In the genomic region with DNA sequence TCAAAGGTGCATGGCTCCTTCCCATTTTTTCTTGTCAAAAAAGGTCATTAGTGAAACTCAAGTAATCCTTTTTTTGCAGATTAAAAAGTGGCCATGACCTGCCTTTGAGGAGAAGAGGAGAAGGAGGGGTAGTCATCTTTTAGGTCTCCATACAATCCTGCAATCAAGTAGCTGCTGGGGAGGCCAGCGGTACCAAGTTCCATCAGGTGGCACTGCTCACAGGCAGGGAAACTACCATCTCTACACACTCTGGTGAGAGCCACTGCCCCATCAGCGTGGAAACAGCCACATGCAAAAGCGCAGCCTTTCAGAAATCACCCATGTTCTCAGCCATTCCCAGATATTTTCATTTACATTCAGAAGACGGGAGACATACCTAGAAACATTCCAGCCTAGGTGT, we compare ENCODE assay signal across 22 cellular contexts.
DNase-seq lines count a peak whose midpoint lies in the region; ATAC-seq and TF ChIP-seq lines count a peak whose summit lies in the region.
"Had no signal": no experiment of that assay in that cellular context is flagged by ENCODE, and none has a peak within 500 bp of the region (broad histone marks: within the 10 kb centered on the region; RNA-seq: fewer than 3 reads in every experiment).

No MANE protein-coding gene starts in this region.

- H3K4me3 ChIP-seq in WERI-Rb-1 (ENCODE audit: low read depth, low read length) (no peak overlapping the region), thyroid gland (replicated peaks in 1 of 3) (no peak overlapping the region), mammary epithelial cell (replicated peaks in 1 of 3; ENCODE audit: insufficient read depth in 1 of 3, low read depth in 2 of 3, low read length in 3 of 3) (no peak overlapping the region)
- H3K4me3 ChIP-seq: BLaER1 treated with 17β-estradiol and CSF1 and Interleukin-3, amounts not matched to agents 10 nM and 100 nM; GM12878; MG63 had no signal

- H3K27ac Mint-ChIP-seq in nephron: peak overlapping the region; percentile 96 to 99 (median 96)

- DNase-seq in WERI-Rb-1 (no peak), thyroid gland (peak; percentile 27 to 32), mammary epithelial cell (no peak)
- DNase-seq in activated CD4-positive, alpha-beta T cell treated with anti-CD3 and anti-CD28 coated beads, Interleukin-2, amount 50 U/mL, for 4 hours: no peak
- DNase-seq: ACHN; Caco-2; CD4-positive, alpha-beta memory T cell; DMS 273 treated with DMSO at 0.1 percent for 48 hours; DMS79 treated with DMSO at 0.1 percent for 48 hours; H7; HFFc6; MG63; NCI-H1417; NCI-H1694 treated with DMSO at 0.1 percent for 48 hours; NCI-H446; SIG-M5 had no signal

- peaks cover 5% of the 10 kb centered on the region for H3K79me2 ChIP-seq in mammary epithelial cell (ENCODE audit: insufficient read depth, low read length)

- no peak overlapping the region for H3K4me3 Mint-ChIP-seq in nephron
- H3K4me3 Mint-ChIP-seq: CD4-positive, alpha-beta memory T cell; HFFc6 had no signal

- no peak for ATAC-seq in HG02885 (IDR thresholded peaks at IDR 0.05; ENCODE audit: poor library complexity, unreplicated experiment)
- ATAC-seq: GM12878, Panc1 had no signal

- no peak overlapping the region for H2AFZ ChIP-seq in mammary epithelial cell (ENCODE audit: low read depth, low read length)

- 88 to 89% methylated on average over 4 of the region's 4 CpGs for WGBS in thyroid gland, 2 donors
- 98% methylated on average over 4 of the region's 4 CpGs for WGBS in mammary epithelial cell (ENCODE audit: low coverage, missing lambda C conversion rate)

- peak; percentile 13; the same call in 1 of the 2 replicates for TF ChIP-seq CTCF in WERI-Rb-1 (IDR thresholded peaks at IDR 0.05; ENCODE audit: low read depth, low read length)
- no peak for TF ChIP-seq CTCF in nephron (IDR thresholded peaks at IDR 0.05; ENCODE audit: unreplicated experiment in 3 of 3)
- no peak for TF ChIP-seq CTCF in thyroid gland (IDR thresholded peaks at IDR 0.05)
- TF ChIP-seq CTCF in mammary epithelial cell (conservative IDR thresholded peaks at IDR 0.05 in 1 of 2, IDR thresholded peaks at IDR 0.05 in 1 of 2; ENCODE audit: extremely low read depth in 1 of 2, insufficient read depth in 1 of 2, low read depth in 1 of 2, low read length in 2 of 2): no peak

- intact Hi-C loops in thyroid gland (cut with DNase I): no loop called here
- intact Hi-C loops in mammary epithelial cell (cut with micrococcal nuclease): no loop called here

- in situ Hi-C loops in mammary epithelial cell (cut with MboI; ENCODE audit: low sequenced_read_pairs in 2 of 2): no loop called here

- H3K9ac ChIP-seq in mammary epithelial cell (ENCODE audit: insufficient read depth, low read length): no peak overlapping the region
- H3K9ac ChIP-seq: BLaER1 treated with 17β-estradiol and CSF1 and Interleukin-3, amounts not matched to agents 10 nM and 100 nM had no signal

- peaks cover 40% of the 10 kb centered on the region for H3K4me1 Mint-ChIP-seq in nephron

- H3K4me1 ChIP-seq in thyroid gland: peaks cover 74% of the 10 kb centered on the region in 2 donors
- H3K4me1 ChIP-seq in mammary epithelial cell (ENCODE audit: insufficient read depth, low read length): peaks cover 11% of the 10 kb centered on the region
- H3K4me1 ChIP-seq: BLaER1 treated with 17β-estradiol and CSF1 and Interleukin-3, amounts not matched to agents 10 nM and 100 nM; Caco-2 had no signal

- dilution Hi-C loops in mammary epithelial cell (cut with HindIII; ENCODE audit: low sequenced_read_pairs): no loop called here

- H3K36me3 Mint-ChIP-seq in nephron (ENCODE audit: low read depth): no peaks in the 10 kb centered on the region

- no peaks in the 10 kb centered on the region for H3K27me3 Mint-ChIP-seq in nephron (ENCODE audit: low read depth)
- H3K27me3 Mint-ChIP-seq: CD4-positive, alpha-beta memory T cell had no signal

- H3K27me3 ChIP-seq in WERI-Rb-1 (ENCODE audit: insufficient read depth, low read depth, severe bottlenecking) (no peaks in the 10 kb centered on the region), thyroid gland (no peaks in the 10 kb centered on the region), mammary epithelial cell (ENCODE audit: insufficient read depth, low read length) (no peaks in the 10 kb centered on the region)
- H3K27me3 ChIP-seq: BLaER1 treated with 17β-estradiol and CSF1 and Interleukin-3, amounts not matched to agents 10 nM and 100 nM; MG63 had no signal

- no peaks in the 10 kb centered on the region for H3K9me3 Mint-ChIP-seq in nephron
- H3K9me3 Mint-ChIP-seq: CD4-positive, alpha-beta memory T cell; HFFc6 had no signal

- BruUV-seq in mammary epithelial cell (replicated peaks; lab: Mats Ljungman, UMichigan): no TSS peak

- H4K20me1 ChIP-seq in mammary epithelial cell (ENCODE audit: insufficient read depth, low read length): no peaks in the 10 kb centered on the region
- H4K20me1 ChIP-seq: BLaER1 treated with 17β-estradiol and CSF1 and Interleukin-3, amounts not matched to agents 10 nM and 100 nM had no signal

- H3K27ac ChIP-seq in WERI-Rb-1 (no peak overlapping the region), cingulate gyrus (ENCODE audit: low read depth, low read length) (peak overlapping the region; percentile 58), thyroid gland (peak overlapping the region; percentile 75 to 88 (median 87)), mammary epithelial cell (ENCODE audit: insufficient read depth, low read depth, low read length) (no peak overlapping the region)
- H3K27ac ChIP-seq: BLaER1 treated with 17β-estradiol and CSF1 and Interleukin-3, amounts not matched to agents 10 nM and 100 nM had no signal

- no peak for TF ChIP-seq POLR2A in thyroid gland (IDR thresholded peaks at IDR 0.05)

- H3K4me2 ChIP-seq in mammary epithelial cell (ENCODE audit: insufficient read depth, low read depth, low read length): no peak overlapping the region
- H3K4me2 ChIP-seq: BLaER1 treated with 17β-estradiol and CSF1 and Interleukin-3, amounts not matched to agents 10 nM and 100 nM had no signal

- H3K36me3 ChIP-seq in WERI-Rb-1 (peaks cover 3% of the 10 kb centered on the region; the same call in 1 of the 2 replicates), thyroid gland (no peaks in the 10 kb centered on the region), mammary epithelial cell (ENCODE audit: insufficient read depth, low read length) (no peaks in the 10 kb centered on the region)
- H3K36me3 ChIP-seq: BLaER1 treated with 17β-estradiol and CSF1 and Interleukin-3, amounts not matched to agents 10 nM and 100 nM; MG63 had no signal

- H3K9me3 ChIP-seq in WERI-Rb-1 (ENCODE audit: severe bottlenecking) (no peaks in the 10 kb centered on the region), thyroid gland (no peaks in the 10 kb centered on the region), mammary epithelial cell (replicated peaks; ENCODE audit: insufficient read depth, low read length) (no peaks in the 10 kb centered on the region)
- H3K9me3 ChIP-seq: BLaER1 treated with 17β-estradiol and CSF1 and Interleukin-3, amounts not matched to agents 10 nM and 100 nM; Caco-2; MG63 had no signal

- CTCF ChIA-PET in mammary epithelial cell (lab: Charles Lee; ENCODE audit: low non-redundant PET): no interaction called here

Comparison
In these comparisons a context has a peak if more than half of its experiments do, and no peak if none do; other contexts are left out.
1. DNase-seq: peak in thyroid gland (2 of 2); none in WERI-Rb-1 (single experiment), activated CD4-positive, alpha-beta T cell treated with anti-CD3 and anti-CD28 coated beads, Interleukin-2, amount 50 U/mL, for 4 hours (0 of 2) and mammary epithelial cell (single experiment).
2. H3K27ac ChIP-seq: peak in cingulate gyrus (single experiment) and thyroid gland (3 of 3); none in WERI-Rb-1 (single experiment) and mammary epithelial cell (single experiment).